In the genomic region with DNA sequence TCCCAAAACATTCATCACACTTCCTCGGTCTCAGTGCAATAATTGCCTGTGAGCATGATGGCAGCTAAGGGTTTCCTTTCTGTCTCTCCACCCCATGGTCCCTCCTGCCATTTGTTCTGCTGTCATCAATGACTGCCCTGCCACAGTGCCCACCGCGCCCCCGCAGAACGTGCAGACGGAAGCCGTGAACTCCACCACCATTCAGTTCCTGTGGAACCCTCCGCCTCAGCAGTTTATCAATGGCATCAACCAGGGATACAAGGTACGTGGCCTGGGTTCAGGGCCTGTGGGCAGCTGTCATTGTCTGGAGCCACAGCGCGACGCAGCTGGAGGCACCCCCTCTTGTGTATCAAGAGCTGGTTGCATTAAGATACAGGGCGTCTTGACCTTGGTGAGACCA, we compare ENCODE assay signal across 35 cellular contexts.
"Had no signal": no experiment of that assay in that cellular context is flagged by ENCODE, and none has a peak within 500 bp of the region (broad histone marks: within the 10 kb centered on the region; RNA-seq: fewer than 3 reads in every experiment).

No MANE protein-coding gene starts in this region.

- H3K27me3 ChIP-seq: ascending aorta, breast epithelium, cardiac muscle cell, colonic mucosa, dorsolateral prefrontal cortex, esophagus muscularis mucosa, foreskin keratinocyte, gastrocnemius medialis had no signal

- H3K4me1 ChIP-seq: ascending aorta, breast epithelium, colonic mucosa, esophagus muscularis mucosa, foreskin keratinocyte, gastrocnemius medialis had no signal

- H3K36me3 Mint-ChIP-seq: activated CD4-positive, alpha-beta memory T cell treated with anti-CD3 and anti-CD28 coated beads for 36 hours; activated CD8-positive, alpha-beta memory T cell treated with anti-CD3 and anti-CD28 coated beads, Interleukin-2, amount 10 ng/mL, durations not matched to agents 7 days and 5 days; activated naive CD4-positive, alpha-beta T cell treated with anti-CD3 and anti-CD28 coated beads, Interleukin-2, amount 10 ng/mL, durations not matched to agents 7 days and 5 days; activated naive CD4-positive, alpha-beta T cell treated with anti-CD3 and anti-CD28 coated beads, Interleukin-2, amount 50 U/mL, for 72 hours; activated naive CD8-positive, alpha-beta T cell treated with anti-CD3 and anti-CD28 coated beads, Interleukin-2, amount 10 ng/mL, durations not matched to agents 7 days and 5 days; T-cell had no signal

- H3K27ac Mint-ChIP-seq: activated CD4-positive, alpha-beta memory T cell treated with anti-CD3 and anti-CD28 coated beads for 36 hours; activated CD4-positive, alpha-beta T cell treated with anti-CD3 and anti-CD28 coated beads for 36 hours; activated CD4-positive, alpha-beta T cell treated with anti-CD3 and anti-CD28 coated beads, Interleukin-2, amount 10 ng/mL, durations not matched to agents 24 days and 14 days; activated CD8-positive, alpha-beta memory T cell treated with anti-CD3 and anti-CD28 coated beads, Interleukin-2, amount 10 ng/mL, durations not matched to agents 7 days and 5 days; activated CD8-positive, alpha-beta T cell treated with anti-CD3 and anti-CD28 coated beads, Interleukin-2, amount 10 ng/mL, durations not matched to agents 7 days and 5 days; activated naive CD4-positive, alpha-beta T cell treated with anti-CD3 and anti-CD28 coated beads, Interleukin-2, amount 10 ng/mL, durations not matched to agents 7 days and 5 days; activated naive CD4-positive, alpha-beta T cell treated with anti-CD3 and anti-CD28 coated beads, Interleukin-2, amount 50 U/mL, for 72 hours; activated naive CD8-positive, alpha-beta T cell treated with anti-CD3 and anti-CD28 coated beads, Interleukin-2, amount 10 ng/mL, durations not matched to agents 7 days and 5 days; activated T-helper 1 cell treated with anti-CD3 and anti-CD28 coated beads, Interleukin-12 subunit alpha, Interleukin-12 subunit beta, Interleukin-2, Interleukin-4 antibody, amounts not matched to agents 30 ng/mL and 10 ng/mL and 1 ng/mL, durations not matched to agents 14 hours and 24 hours and 36 hours; activated T-helper 2 cell treated with anti-CD3 and anti-CD28 coated beads, Interferon-gamma antibody, Interleukin-2, Interleukin-4, amounts not matched to agents 10 μg/mL and 5 μg/mL and 100 μg/mL, durations not matched to agents 14 hours and 24 hours and 36 hours; dendritic cell treated with granulocyte-macrophage colony-stimulating factor and Interleukin-4, amounts not matched to agents 40 ng/mL and 50 ng/mL, for 4 days; effector memory CD8-positive, alpha-beta T cell; T-cell; T-helper 17 cell had no signal

- H3K9me3 ChIP-seq: ascending aorta, breast epithelium, colonic mucosa, esophagus muscularis mucosa, gastrocnemius medialis had no signal

- H3K4me3 Mint-ChIP-seq: activated CD4-positive, alpha-beta memory T cell treated with anti-CD3 and anti-CD28 coated beads for 36 hours; activated CD4-positive, alpha-beta T cell treated with anti-CD3 and anti-CD28 coated beads for 36 hours; activated CD4-positive, alpha-beta T cell treated with anti-CD3 and anti-CD28 coated beads, Interleukin-2, amount 10 ng/mL, durations not matched to agents 24 days and 14 days; activated CD8-positive, alpha-beta memory T cell treated with anti-CD3 and anti-CD28 coated beads, Interleukin-2, amount 10 ng/mL, durations not matched to agents 7 days and 5 days; activated CD8-positive, alpha-beta T cell treated with anti-CD3 and anti-CD28 coated beads, Interleukin-2, amount 10 ng/mL, durations not matched to agents 7 days and 5 days; activated naive CD4-positive, alpha-beta T cell treated with anti-CD3 and anti-CD28 coated beads, Interleukin-2, amount 10 ng/mL, durations not matched to agents 7 days and 5 days; activated naive CD8-positive, alpha-beta T cell treated with anti-CD3 and anti-CD28 coated beads, Interleukin-2, amount 10 ng/mL, durations not matched to agents 7 days and 5 days; activated T-helper 1 cell treated with anti-CD3 and anti-CD28 coated beads, Interleukin-12 subunit alpha, Interleukin-12 subunit beta, Interleukin-2, Interleukin-4 antibody, amounts not matched to agents 30 ng/mL and 10 ng/mL and 1 ng/mL, durations not matched to agents 14 hours and 24 hours and 36 hours; brain; dendritic cell treated with granulocyte-macrophage colony-stimulating factor and Interleukin-4, amounts not matched to agents 40 ng/mL and 50 ng/mL, for 4 days; effector memory CD8-positive, alpha-beta T cell; T-cell had no signal

- H3K27me3 Mint-ChIP-seq: activated CD4-positive, alpha-beta T cell treated with anti-CD3 and anti-CD28 coated beads for 36 hours; activated CD4-positive, alpha-beta T cell treated with anti-CD3 and anti-CD28 coated beads, Interleukin-2, amount 10 ng/mL, durations not matched to agents 24 days and 14 days; activated CD8-positive, alpha-beta memory T cell treated with anti-CD3 and anti-CD28 coated beads, Interleukin-2, amount 10 ng/mL, durations not matched to agents 7 days and 5 days; activated naive CD4-positive, alpha-beta T cell treated with anti-CD3 and anti-CD28 coated beads, Interleukin-2, amount 10 ng/mL, durations not matched to agents 7 days and 5 days; activated naive CD8-positive, alpha-beta T cell treated with anti-CD3 and anti-CD28 coated beads, Interleukin-2, amount 10 ng/mL, durations not matched to agents 7 days and 5 days; dendritic cell treated with granulocyte-macrophage colony-stimulating factor and Interleukin-4, amounts not matched to agents 40 ng/mL and 50 ng/mL, for 4 days had no signal

- H3K27ac ChIP-seq: ascending aorta, breast epithelium, cardiac muscle cell, colonic mucosa, dorsolateral prefrontal cortex, esophagus muscularis mucosa, foreskin keratinocyte, gastrocnemius medialis had no signal

- H3K9me3 Mint-ChIP-seq: activated CD4-positive, alpha-beta memory T cell treated with anti-CD3 and anti-CD28 coated beads for 36 hours; activated CD4-positive, alpha-beta T cell treated with anti-CD3 and anti-CD28 coated beads, Interleukin-2, amount 10 ng/mL, durations not matched to agents 24 days and 14 days; activated naive CD4-positive, alpha-beta T cell treated with anti-CD3 and anti-CD28 coated beads, Interleukin-2, amount 10 ng/mL, durations not matched to agents 7 days and 5 days; activated naive CD4-positive, alpha-beta T cell treated with anti-CD3 and anti-CD28 coated beads, Interleukin-2, amount 50 U/mL, for 72 hours; activated naive CD8-positive, alpha-beta T cell treated with anti-CD3 and anti-CD28 coated beads, Interleukin-2, amount 10 ng/mL, durations not matched to agents 7 days and 5 days; activated T-helper 1 cell treated with anti-CD3 and anti-CD28 coated beads, Interleukin-12 subunit alpha, Interleukin-12 subunit beta, Interleukin-2, Interleukin-4 antibody, amounts not matched to agents 30 ng/mL and 10 ng/mL and 1 ng/mL, durations not matched to agents 14 hours and 24 hours and 36 hours; activated T-helper 2 cell treated with anti-CD3 and anti-CD28 coated beads, Interferon-gamma antibody, Interleukin-2, Interleukin-4, amounts not matched to agents 10 μg/mL and 5 μg/mL and 100 μg/mL, durations not matched to agents 14 hours and 24 hours and 36 hours; effector memory CD8-positive, alpha-beta T cell; T-cell had no signal

- H3K36me3 ChIP-seq: breast epithelium, cardiac muscle cell, colonic mucosa, esophagus muscularis mucosa, gastrocnemius medialis had no signal

- ATAC-seq: activated CD4-positive, alpha-beta T cell treated with anti-CD3 and anti-CD28 coated beads for 36 hours; activated CD8-positive, alpha-beta memory T cell treated with anti-CD3 and anti-CD28 coated beads, Interleukin-2, amount 10 ng/mL, durations not matched to agents 7 days and 5 days; activated CD8-positive, alpha-beta T cell treated with anti-CD3 and anti-CD28 coated beads, Interleukin-2, amount 10 ng/mL, durations not matched to agents 7 days and 5 days; activated naive CD4-positive, alpha-beta T cell treated with anti-CD3 and anti-CD28 coated beads, Interleukin-2, amount 50 U/mL, for 72 hours; effector memory CD8-positive, alpha-beta T cell; foreskin keratinocyte; gastrocnemius medialis; T-cell; T-helper 17 cell had no signal

- H3K4me3 ChIP-seq: ascending aorta, breast epithelium, cardiac muscle cell, colonic mucosa, dorsolateral prefrontal cortex, esophagus muscularis mucosa, gastrocnemius medialis had no signal

- H3K4me1 Mint-ChIP-seq: activated CD4-positive, alpha-beta T cell treated with anti-CD3 and anti-CD28 coated beads, Interleukin-2, amount 10 ng/mL, durations not matched to agents 24 days and 14 days; activated CD8-positive, alpha-beta memory T cell treated with anti-CD3 and anti-CD28 coated beads, Interleukin-2, amount 10 ng/mL, durations not matched to agents 7 days and 5 days; activated naive CD4-positive, alpha-beta T cell treated with anti-CD3 and anti-CD28 coated beads, Interleukin-2, amount 10 ng/mL, durations not matched to agents 7 days and 5 days; activated naive CD8-positive, alpha-beta T cell treated with anti-CD3 and anti-CD28 coated beads, Interleukin-2, amount 10 ng/mL, durations not matched to agents 7 days and 5 days; T-cell; T-helper 17 cell had no signal

- DNase-seq: activated CD4-positive, alpha-beta memory T cell treated with anti-CD3 and anti-CD28 coated beads for 36 hours; activated CD4-positive, alpha-beta T cell treated with anti-CD3 and anti-CD28 coated beads for 36 hours; activated CD4-positive, alpha-beta T cell treated with anti-CD3 and anti-CD28 coated beads, Interleukin-2, amount 10 ng/mL, durations not matched to agents 24 days and 14 days; activated CD4-positive, CD25-positive, alpha-beta regulatory T cell; activated CD4-positive, CD25-positive, alpha-beta regulatory T cell treated with anti-CD3 and anti-CD28 coated beads, Interleukin-2, amount 50 U/mL, for 72 hours; activated CD8-positive, alpha-beta memory T cell treated with anti-CD3 and anti-CD28 coated beads, Interleukin-2, amount 10 ng/mL, durations not matched to agents 7 days and 5 days; activated CD8-positive, alpha-beta memory T cell treated with anti-CD3 and anti-CD28 coated beads, Interleukin-2, amount 50 U/mL, for 4 hours; activated CD8-positive, alpha-beta T cell treated with anti-CD3 and anti-CD28 coated beads, Interleukin-2, amount 10 ng/mL, durations not matched to agents 7 days and 5 days; activated effector memory CD4-positive, alpha-beta T cell treated with anti-CD3 and anti-CD28 coated beads, Interleukin-2, amount 50 U/mL, for 16 hours; activated naive CD4-positive, alpha-beta T cell treated with anti-CD3 and anti-CD28 coated beads, Interleukin-2, amount 10 ng/mL, durations not matched to agents 7 days and 5 days; activated naive CD8-positive, alpha-beta T cell treated with anti-CD3 and anti-CD28 coated beads, Interleukin-2, amount 10 ng/mL, durations not matched to agents 7 days and 5 days; activated T-cell treated with anti-CD3 and anti-CD28 coated beads, Interleukin-2, amount 50 U/mL, for 1 hour; activated T-cell treated with anti-CD3 and anti-CD28 coated beads, Interleukin-2, amount 50 U/mL, for 48 hours; central memory CD4-positive, alpha-beta T cell; cerebellar nuclear complex; colonic mucosa; dorsolateral prefrontal cortex; effector CD4-positive, alpha-beta T cell; effector memory CD8-positive, alpha-beta T cell; erythroblast; foreskin keratinocyte; gastrocnemius medialis; glutamatergic neuron; SW 1271; T-cell; T-helper 17 cell had no signal
